ENCODE assay signal across 8 cellular contexts in the genomic region with DNA sequence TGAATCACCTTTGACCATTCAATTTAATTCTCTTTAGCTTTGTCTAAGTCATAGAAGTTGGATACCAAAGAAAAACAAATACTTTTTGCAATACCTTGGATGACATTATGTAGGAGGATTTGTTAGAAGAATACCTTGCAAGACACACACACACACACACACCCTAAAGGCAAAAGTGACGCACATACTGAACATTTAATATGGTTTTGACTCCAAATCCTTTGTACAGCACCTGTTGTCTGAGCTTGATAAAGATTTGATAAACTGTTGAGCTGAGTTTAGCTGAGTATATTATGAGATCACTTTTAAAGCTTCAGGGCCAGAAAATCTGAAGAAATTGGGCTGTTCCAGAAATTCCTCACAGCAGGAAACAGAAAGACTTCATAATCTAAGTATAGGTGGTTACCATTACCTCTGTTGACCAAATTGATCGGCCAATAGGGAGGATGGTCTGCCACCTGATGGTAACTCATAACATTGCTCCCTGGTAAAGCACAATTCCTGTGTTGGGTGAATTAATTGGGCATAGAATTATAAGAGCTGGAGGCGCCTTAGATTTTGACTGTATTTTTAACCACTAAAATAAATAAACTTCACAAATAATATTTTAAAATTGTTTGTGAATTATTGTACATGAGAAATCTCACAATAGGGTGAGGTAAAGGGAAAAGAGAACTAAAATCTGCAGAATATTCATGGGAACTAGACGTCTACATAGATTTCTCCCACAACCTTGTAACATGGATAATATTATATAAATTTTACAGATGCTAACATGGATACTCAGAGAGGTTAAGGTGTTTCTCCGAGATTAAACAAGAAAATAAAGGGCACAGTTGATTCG. TPM values are rescaled to one million over a fixed set of nuclear protein-coding genes. Genes with fewer than 3 reads are reported as not detected.
DNase-seq lines count a peak whose midpoint lies in the region; ATAC-seq and TF ChIP-seq lines count a peak whose summit lies in the region.

No MANE protein-coding gene starts in this region.

- CTCF ChIA-PET in Calu3 (lab: Charles Lee) = interaction anchor here (0.5 to 1.5 kb wide), 8 partner anchors 10 to 485 kb away, joined by 3 to 10 read pairs (median 4); a partner anchor contains a TSS
- CTCF ChIA-PET in mammary epithelial cell (lab: Charles Lee; ENCODE audit: low non-redundant PET) = interaction anchor here (0.6 to 0.7 kb wide), 4 partner anchors 15 to 254 kb away, joined by 3 to 10 read pairs (median 4); no protein-coding TSS in a partner anchor

- H3K9ac ChIP-seq in mammary epithelial cell (ENCODE audit: insufficient read depth, low read length) = no peak overlapping the region

- no peak overlapping the region for H3K4me3 ChIP-seq in mammary epithelial cell (replicated peaks in 1 of 3; ENCODE audit: insufficient read depth in 1 of 3, low read depth in 2 of 3, low read length in 3 of 3)
- H3K4me3 ChIP-seq in left lung = no peak overlapping the region

- WGBS in mammary epithelial cell (ENCODE audit: low coverage, missing lambda C conversion rate) = 44% methylated on average over 6 of the region's 6 CpGs

- no peaks in the 10 kb centered on the region for H3K36me3 Mint-ChIP-seq in Calu3 (ENCODE audit: insufficient read depth, unreplicated experiment)

- ATAC-seq in GM18511 (IDR thresholded peaks at IDR 0.05; ENCODE audit: unreplicated experiment) (peak; percentile 87), HG03045 (IDR thresholded peaks at IDR 0.05; ENCODE audit: unreplicated experiment) (peak; percentile 77), left lung (peak; percentile 76), GM21717 (IDR thresholded peaks at IDR 0.05; ENCODE audit: unreplicated experiment) (no peak)

- no peaks in the 10 kb centered on the region for H3K9me3 Mint-ChIP-seq in Calu3 (ENCODE audit: low read depth, unreplicated experiment)

- H3K4me1 Mint-ChIP-seq in Calu3 (ENCODE audit: low read depth, unreplicated experiment) = peaks cover 12% of the 10 kb centered on the region

- dilution Hi-C loops in mammary epithelial cell (cut with HindIII; ENCODE audit: low sequenced_read_pairs) = no loop called here

- H3K36me3 ChIP-seq in mammary epithelial cell (ENCODE audit: insufficient read depth, low read length) = no peaks in the 10 kb centered on the region
- H3K36me3 ChIP-seq in left lung = no peaks in the 10 kb centered on the region

- H3K27me3 ChIP-seq in mammary epithelial cell (ENCODE audit: insufficient read depth, low read length) (no peaks in the 10 kb centered on the region), left lung (no peaks in the 10 kb centered on the region)

- TF ChIP-seq CTCF in Calu3 (IDR thresholded peaks at IDR 0.05; ENCODE audit: unreplicated experiment) (peak; percentile 46), mammary epithelial cell (conservative IDR thresholded peaks at IDR 0.05 in 1 of 2, IDR thresholded peaks at IDR 0.05 in 1 of 2; ENCODE audit: extremely low read depth in 1 of 2, insufficient read depth in 1 of 2, low read depth in 1 of 2, low read length in 2 of 2) (peak; percentile 80 to 91), left lung (IDR thresholded peaks at IDR 0.05) (peak in 1 of 2 donors; percentile 21)

- H2AFZ ChIP-seq in mammary epithelial cell (ENCODE audit: low read depth, low read length) = no peak overlapping the region

- H3K4me2 ChIP-seq in mammary epithelial cell (ENCODE audit: insufficient read depth, low read depth, low read length) = no peak overlapping the region

- H3K4me1 ChIP-seq in mammary epithelial cell (ENCODE audit: insufficient read depth, low read length) (peaks cover 5% of the 10 kb centered on the region), left lung (no peaks in the 10 kb centered on the region)

- H3K27ac Mint-ChIP-seq in Calu3 (ENCODE audit: unreplicated experiment) = no peak overlapping the region

- BruUV-seq in Calu3 (replicated peaks; lab: Mats Ljungman, UMichigan) = no TSS peak
- BruUV-seq in mammary epithelial cell (replicated peaks; lab: Mats Ljungman, UMichigan) = no TSS peak

- intact Hi-C loops in Calu3 (cut with micrococcal nuclease; ENCODE audit: unreplicated experiment) (loop anchor here (1.0 to 2.0 kb wide), 2 partner anchors 43 to 78 kb away; a partner anchor contains a TSS), mammary epithelial cell (cut with micrococcal nuclease) (loop anchor here (1.0 to 2.0 kb wide), 3 partner anchors 43 to 181 kb away; no protein-coding TSS in a partner anchor), left lung (cut with DNase I) (loop anchor here in 1 of 2 donors (5.0 kb wide), 1 partner anchor 77 kb away; no protein-coding TSS in a partner anchor)

- in situ Hi-C loops in mammary epithelial cell (cut with MboI; ENCODE audit: low sequenced_read_pairs in 2 of 2) = loop anchor here (5.0 to 25.0 kb wide), 2 partner anchors 77 to 482 kb away; no protein-coding TSS in a partner anchor

- peak; percentile 54 for DNase-seq in Calu3
- DNase-seq in NCI-H82 (lab: John Stamatoyannopoulos, UW) = peak; percentile 78
- peak; percentile 60 for DNase-seq in mammary epithelial cell
- DNase-seq in left lung = no peak
- DNase-seq in NCI-H524 treated with DMSO at 0.1 percent for 48 hours (lab: John Stamatoyannopoulos, UW) = no peak

- peaks cover 26% of the 10 kb centered on the region for H3K27me3 Mint-ChIP-seq in Calu3 (ENCODE audit: unreplicated experiment)

- no peak overlapping the region for H3K4me3 Mint-ChIP-seq in Calu3 (ENCODE audit: low read depth, unreplicated experiment)

- H4K20me1 ChIP-seq in mammary epithelial cell (ENCODE audit: insufficient read depth, low read length) = no peaks in the 10 kb centered on the region

- H3K9me3 ChIP-seq in mammary epithelial cell (replicated peaks; ENCODE audit: insufficient read depth, low read length) = no peaks in the 10 kb centered on the region
- no peaks in the 10 kb centered on the region for H3K9me3 ChIP-seq in left lung

- H3K27ac ChIP-seq in mammary epithelial cell (ENCODE audit: insufficient read depth, low read depth, low read length) (no peak overlapping the region), left lung (no peak overlapping the region)

- H3K79me2 ChIP-seq in mammary epithelial cell (ENCODE audit: insufficient read depth, low read length) = no peaks in the 10 kb centered on the region

RNA-seq across cellular contexts. Expression of a gene that starts 21.9 kb away (rescaled TPM):
- total RNA-seq in Calu3 (2022) = 23.3 and 23.8 TPM in 2 replicates
- total RNA-seq in mammary epithelial cell = 10 to 100 TPM in 1 of 2 donors, 1 to 10 TPM in 1; 5.8 to 11.4 TPM
- polyA plus RNA-seq in mammary epithelial cell = 6.1 TPM
- polyA minus RNA-seq in mammary epithelial cell = 5.2 TPM
- 10 to 100 TPM; 16.0 to 18.5 TPM for total RNA-seq in left lung

RNA-seq across cellular contexts. Expression of a gene that starts 42.3 kb away (rescaled TPM):
- 16.1 and 17.4 TPM in 2 replicates for total RNA-seq in Calu3 (2022)
- total RNA-seq in mammary epithelial cell = 10 to 100 TPM; 19.2 to 25.3 TPM
- polyA plus RNA-seq in mammary epithelial cell = 6.3 TPM
- 8.7 TPM for polyA minus RNA-seq in mammary epithelial cell
- total RNA-seq in left lung = 10 to 100 TPM; 27.1 to 29.0 TPM

Comparison
In these comparisons a context has a peak if more than half of its experiments do, and no peak if none do; other contexts are left out.
1. DNase-seq: peak in Calu3 (single experiment), NCI-H82 (single experiment) and mammary epithelial cell (single experiment); none in left lung (0 of 2) and NCI-H524 treated with DMSO at 0.1 percent for 48 hours (single experiment).